In the genomic region with DNA sequence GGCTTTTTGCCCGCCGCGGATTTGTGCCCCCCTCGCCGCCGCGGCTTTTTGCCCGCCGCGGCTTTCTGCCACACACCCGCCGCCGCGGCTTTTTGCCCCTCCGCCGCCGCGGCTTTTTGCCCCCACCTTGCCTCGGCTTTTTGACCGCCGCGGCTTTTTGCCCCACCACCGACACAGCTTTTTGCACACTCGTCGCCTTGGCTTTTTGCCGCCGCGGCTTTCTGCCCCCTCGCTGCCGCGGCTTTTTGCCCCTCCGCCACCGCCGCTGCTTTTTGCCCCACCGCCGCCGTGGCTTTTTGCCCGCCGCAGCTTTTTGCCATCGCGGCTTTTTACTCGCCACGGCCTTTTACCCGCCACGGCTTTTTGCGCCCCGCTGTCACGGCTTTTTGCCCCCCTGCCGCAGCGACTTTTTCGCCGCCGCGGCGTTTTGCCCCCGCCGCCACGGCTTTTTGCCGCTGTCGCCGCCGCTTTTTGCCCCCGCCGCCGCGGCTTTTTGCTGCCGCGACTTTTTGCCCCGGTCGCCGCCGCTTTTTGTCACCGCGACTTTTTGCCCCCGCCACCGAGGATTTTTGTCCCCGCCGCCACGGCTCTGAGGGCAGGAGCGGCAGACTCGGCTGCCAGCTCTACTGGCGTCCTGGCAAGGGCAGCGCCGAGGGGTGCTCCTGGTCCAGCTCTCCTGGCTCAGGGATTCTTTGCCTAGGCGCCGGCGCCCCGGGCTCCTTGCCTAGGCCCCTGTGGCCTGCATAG, we compare ENCODE assay signal across 8 cellular contexts.
A peak's percentile ranks its signal among the peaks of the same experiment; 100 is the strongest.
DNase-seq lines count a peak whose midpoint lies in the region; ATAC-seq and TF ChIP-seq lines count a peak whose summit lies in the region.
"Not testable (repeated sequence)": the region's sequence is repeated elsewhere in the genome, so short reads cannot be mapped to it uniquely, and the experiment has no call there.

No MANE protein-coding gene starts in this region.

- H4K8ac ChIP-seq in mesenchymal stem cell (ENCODE audit: low read length) = not testable (repeated sequence)

- H3K36me3 Mint-ChIP-seq in activated CD8-positive, alpha-beta T cell treated with anti-CD3 and anti-CD28 coated beads for 36 hours (ENCODE audit: low read depth) = peaks cover 15% of the 10 kb centered on the region

- H3K4me3 ChIP-seq in GM12864 (ENCODE audit: low read depth, low read length) = peak overlapping the region; percentile 43
- peak overlapping the region; percentile 61 for H3K4me3 ChIP-seq in OCI-LY1 (ENCODE audit: low read depth, low read length, poor library complexity, severe bottlenecking)
- peak overlapping the region; percentile 50 to 63 (median 50) for H3K4me3 ChIP-seq in breast epithelium
- peak overlapping the region; percentile 59 to 68 for H3K4me3 ChIP-seq in mesenchymal stem cell (ENCODE audit: insufficient read depth in 1 of 2, low read depth in 1 of 2, low read length in 2 of 2)
- peak overlapping the region; percentile 44 to 64 (median 56) for H3K4me3 ChIP-seq in sigmoid colon
- H3K4me3 ChIP-seq in urinary bladder (ENCODE audit: low read depth, low read length) = peak overlapping the region; percentile 40

- not testable (repeated sequence) for H4K91ac ChIP-seq in mesenchymal stem cell (ENCODE audit: low read length)

- peak overlapping the region; percentile 46 for H3K27ac Mint-ChIP-seq in activated CD8-positive, alpha-beta T cell treated with anti-CD3 and anti-CD28 coated beads for 36 hours

- intact Hi-C loops in activated CD8-positive, alpha-beta T cell treated with anti-CD3 and anti-CD28 coated beads for 36 hours (cut with micrococcal nuclease); breast epithelium (cut with DNase I; ENCODE audit: low total_unique reads); head of caudate nucleus (cut with DNase I); sigmoid colon (cut with DNase I): not testable (repeated sequence)

- H2AK5ac ChIP-seq in mesenchymal stem cell (ENCODE audit: low read length, severe bottlenecking) = not testable (repeated sequence)

- CTCF ChIA-PET in activated CD8-positive, alpha-beta T cell treated with anti-CD3 and anti-CD28 coated beads for 36 hours (lab: Charles Lee) = not testable (repeated sequence)

- H2BK120ac ChIP-seq in mesenchymal stem cell (ENCODE audit: low read depth, low read length) = not testable (repeated sequence)

- H3K14ac ChIP-seq in mesenchymal stem cell (ENCODE audit: low read length in 2 of 2) = not testable (repeated sequence)

- not testable (repeated sequence) for H3K79me2 ChIP-seq in OCI-LY1 (ENCODE audit: insufficient read depth, low read length)

- TF ChIP-seq POLR2A in breast epithelium (IDR thresholded peaks at IDR 0.05); sigmoid colon (IDR thresholded peaks at IDR 0.05): not testable (repeated sequence)

- TF ChIP-seq EP300 in sigmoid colon (IDR thresholded peaks at IDR 0.05) = not testable (repeated sequence)

- not testable (repeated sequence) for H3K27ac ChIP-seq in OCI-LY1 (ENCODE audit: low read depth, low read length, poor library complexity, severe bottlenecking); breast epithelium; mesenchymal stem cell (ENCODE audit: low read length, poor library complexity, severe bottlenecking); urinary bladder (ENCODE audit: low read depth)
- H3K27ac ChIP-seq in sigmoid colon = peak overlapping the region in 3 of 4 donors; percentile 48 to 77 (median 73)

- peaks cover 18% of the 10 kb centered on the region for H3K27me3 Mint-ChIP-seq in activated CD8-positive, alpha-beta T cell treated with anti-CD3 and anti-CD28 coated beads for 36 hours

- H3K9me3 Mint-ChIP-seq in activated CD8-positive, alpha-beta T cell treated with anti-CD3 and anti-CD28 coated beads for 36 hours = peaks cover 17% of the 10 kb centered on the region

- not testable (repeated sequence) for H2BK15ac ChIP-seq in mesenchymal stem cell (ENCODE audit: low read depth, poor library complexity, severe bottlenecking)

- 3% methylated on average over 47 of the region's 88 CpGs for WGBS in mesenchymal stem cell
- 4% methylated on average over 76 to 83 of the region's 88 CpGs for WGBS in sigmoid colon, 2 donors
- WGBS in urinary bladder = 3% methylated on average over 77 of the region's 88 CpGs

- not testable (repeated sequence) for H4K20me1 ChIP-seq in OCI-LY1 (ENCODE audit: insufficient read depth, low read length)

- H3K4me1 ChIP-seq in OCI-LY1 (ENCODE audit: insufficient read depth, low read length, severe bottlenecking); breast epithelium; mesenchymal stem cell (ENCODE audit: control insufficient read depth, insufficient read depth, low read depth, low read length); sigmoid colon; urinary bladder (ENCODE audit: insufficient read depth): not testable (repeated sequence)

- not testable (repeated sequence) for H3K4ac ChIP-seq in mesenchymal stem cell (ENCODE audit: low read depth in 1 of 2, low read length in 2 of 2)

- peak overlapping the region; percentile 52 for H3K9ac ChIP-seq in OCI-LY1 (ENCODE audit: low read length)
- H3K9ac ChIP-seq in mesenchymal stem cell (ENCODE audit: low read length) = peak overlapping the region; percentile 74

- POLR2A ChIA-PET in activated CD8-positive, alpha-beta T cell treated with anti-CD3 and anti-CD28 coated beads for 36 hours (lab: Charles Lee) = not testable (repeated sequence)

- H3K9me3 ChIP-seq in OCI-LY1 (ENCODE audit: low read length); breast epithelium; mesenchymal stem cell (ENCODE audit: control insufficient read depth, low read length); sigmoid colon: not testable (repeated sequence)

- not testable (repeated sequence) for H3K23ac ChIP-seq in mesenchymal stem cell (ENCODE audit: low read length in 2 of 2)

- H3K4me1 Mint-ChIP-seq in activated CD8-positive, alpha-beta T cell treated with anti-CD3 and anti-CD28 coated beads for 36 hours (ENCODE audit: low read depth) = peaks cover 11% of the 10 kb centered on the region

- H3F3A ChIP-seq in OCI-LY1 (ENCODE audit: insufficient read depth, low read length) = not testable (repeated sequence)

- H2BK5ac ChIP-seq in mesenchymal stem cell (ENCODE audit: low read depth, low read length, poor library complexity, severe bottlenecking) = not testable (repeated sequence)

- not testable (repeated sequence) for H3K9me2 ChIP-seq in OCI-LY1 (ENCODE audit: low read depth, low read length)

- not testable (repeated sequence) for ATAC-seq in activated CD8-positive, alpha-beta T cell treated with anti-CD3 and anti-CD28 coated beads for 36 hours

- peak overlapping the region; percentile 12 to 43 for H3K18ac ChIP-seq in mesenchymal stem cell (ENCODE audit: low read depth in 1 of 2, low read length in 2 of 2)

- H2AFZ ChIP-seq in OCI-LY1 (ENCODE audit: low read length) = not testable (repeated sequence)
- H2AFZ ChIP-seq in mesenchymal stem cell (ENCODE audit: low read depth, low read length) = peak overlapping the region; percentile 4

- H3K27me3 ChIP-seq in OCI-LY1 (ENCODE audit: insufficient read depth, low read length); breast epithelium; mesenchymal stem cell (ENCODE audit: control insufficient read depth in 1 of 2, insufficient read depth in 1 of 2, low read length in 2 of 2); sigmoid colon: not testable (repeated sequence)

- peak overlapping the region; percentile 53 for H3K4me2 ChIP-seq in OCI-LY1 (ENCODE audit: low read length)
- H3K4me2 ChIP-seq in mesenchymal stem cell (ENCODE audit: low read length, poor library complexity, severe bottlenecking) = peak overlapping the region; percentile 72

- TF ChIP-seq CTCF in GM12864 (IDR thresholded peaks at IDR 0.05; ENCODE audit: low read depth, low read length, missing control alignments); OCI-LY1 (IDR thresholded peaks at IDR 0.05; ENCODE audit: low read length); activated CD8-positive, alpha-beta T cell treated with anti-CD3 and anti-CD28 coated beads for 36 hours (IDR thresholded peaks at IDR 0.05); breast epithelium (IDR thresholded peaks at IDR 0.05); sigmoid colon (IDR thresholded peaks at IDR 0.05): not testable (repeated sequence)

- not testable (repeated sequence) for DNase-seq in GM12864 (ENCODE audit: low read depth); breast epithelium (ENCODE audit: low spot score in 2 of 2)
- DNase-seq in activated CD8-positive, alpha-beta T cell treated with anti-CD3 and anti-CD28 coated beads for 36 hours = peak; percentile 33
- DNase-seq in head of caudate nucleus = peak in 37 of 42 donors; percentile 6 to 62 (median 34)
- peak; percentile 11 for DNase-seq in mesenchymal stem cell
- peak; percentile 72 for DNase-seq in sigmoid colon

- H3K36me3 ChIP-seq in OCI-LY1 (ENCODE audit: insufficient read depth, low read length); breast epithelium; mesenchymal stem cell (ENCODE audit: control insufficient read depth in 1 of 2, insufficient read depth in 2 of 2, low read depth in 1 of 2, low read length in 2 of 2); sigmoid colon; urinary bladder (ENCODE audit: insufficient read depth): not testable (repeated sequence)

- H3K79me1 ChIP-seq in mesenchymal stem cell (replicated peaks; ENCODE audit: low read length, poor library complexity, severe bottlenecking) = not testable (repeated sequence)

- H2BK12ac ChIP-seq in mesenchymal stem cell (ENCODE audit: low read length in 2 of 2) = not testable (repeated sequence)

- peak overlapping the region; percentile 80 for H3K4me3 Mint-ChIP-seq in activated CD8-positive, alpha-beta T cell treated with anti-CD3 and anti-CD28 coated beads for 36 hours
